8 cellular contexts compared by ENCODE assay signal in the genomic region with DNA sequence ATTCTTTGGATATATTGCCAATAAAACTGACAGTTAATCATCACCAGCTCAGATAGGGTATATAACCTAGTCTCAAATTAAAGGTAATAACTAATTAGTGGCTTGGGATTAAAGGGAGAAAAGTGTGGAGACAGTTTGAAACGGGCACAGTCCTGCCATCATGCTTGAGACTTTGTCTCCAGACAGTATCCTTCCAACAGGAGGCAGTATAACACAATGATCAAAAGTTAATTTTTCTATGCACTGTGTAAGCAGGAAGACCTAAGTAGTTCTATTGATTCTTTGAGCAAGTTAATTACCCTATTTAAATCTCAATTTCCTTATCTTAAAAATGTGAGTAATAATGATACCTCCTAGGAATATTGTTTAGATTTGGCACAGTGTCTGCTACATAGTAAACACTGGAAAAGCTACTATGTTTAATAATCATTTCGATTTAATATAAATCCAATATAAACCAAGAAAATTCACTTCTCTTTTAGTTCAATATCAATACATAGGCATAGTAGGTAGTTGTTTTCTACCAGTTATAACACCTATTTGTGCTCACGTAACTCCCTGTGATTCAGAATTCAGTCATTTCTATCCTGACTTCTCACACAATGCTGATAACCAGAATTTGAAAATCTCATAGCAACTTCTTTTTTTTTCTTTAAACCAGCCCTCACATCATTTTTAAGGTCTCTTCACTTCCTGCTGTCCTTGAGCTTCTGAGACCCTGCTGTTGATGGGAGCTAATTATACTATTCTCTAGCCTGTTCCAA. TPM values are rescaled to one million over a fixed set of nuclear protein-coding genes. Genes with fewer than 3 reads are reported as not detected.
A peak's percentile ranks its signal among the peaks of the same experiment; 100 is the strongest.
DNase-seq lines count a peak whose midpoint lies in the region; ATAC-seq, FAIRE-seq and TF ChIP-seq lines count a peak whose summit lies in the region.

No MANE protein-coding gene starts in this region.

- no peaks in the 10 kb centered on the region for H3K9me3 ChIP-seq in MG63

- ATAC-seq in GM21515 (IDR thresholded peaks at IDR 0.05; ENCODE audit: unreplicated experiment): peak; percentile 41

- TF ChIP-seq CTCF in LNCAP (IDR thresholded peaks at IDR 0.05) (peak; percentile 88), fibroblast of villous mesenchyme (IDR thresholded peaks at IDR 0.05; ENCODE audit: insufficient read depth, low read depth, low read length) (peak; percentile 71)

- DNase-seq in NOMO-1 treated with DMSO at 0.1 percent for 48 hours (lab: John Stamatoyannopoulos, UW; ENCODE audit: unreplicated experiment): peak; percentile 47
- no peak for DNase-seq in NOMO-1 treated with dmso at 0.1 percent for 144 hours (lab: John Stamatoyannopoulos, UW; ENCODE audit: unreplicated experiment)
- peak; percentile 69 for DNase-seq in fibroblast of villous mesenchyme (ENCODE audit: low read depth)
- peak; percentile 92 for DNase-seq in pons (ENCODE audit: low spot score)
- DNase-seq in MG63: no peak

- H3K4me3 ChIP-seq in fibroblast of villous mesenchyme (ENCODE audit: low read depth, low read length) (no peak overlapping the region), MG63 (no peak overlapping the region)

- peak; percentile 79 for FAIRE-seq in TTC549 (lab: Jason Lieb, UNC)

- H3K27me3 ChIP-seq in MG63: no peaks in the 10 kb centered on the region

- H3K36me3 ChIP-seq in MG63: no peaks in the 10 kb centered on the region

RNA-seq across cellular contexts. Expression of a gene that starts 53.7 kb away (rescaled TPM):
- total RNA-seq in fibroblast of villous mesenchyme: 11.9 and 15.5 TPM in 2 replicates
- 3.5 and 5.3 TPM in 2 replicates for total RNA-seq in MG63 (2014; rRNA removed; shearing (Covaris generic); ENCODE audit: low replicate concordance)

RNA-seq across cellular contexts. Expression of a gene that starts 54.9 kb away (rescaled TPM):
- total RNA-seq in fibroblast of villous mesenchyme: 13.5 and 35.0 TPM in 2 replicates
- 6.9 and 11.8 TPM in 2 replicates for total RNA-seq in MG63 (2014; rRNA removed; shearing (Covaris generic); ENCODE audit: low replicate concordance)

Comparison
In these comparisons a context has a peak if more than half of its experiments do, and no peak if none do; other contexts are left out.
1. DNase-seq: peak in NOMO-1 treated with DMSO at 0.1 percent for 48 hours (single experiment), fibroblast of villous mesenchyme (single experiment) and pons (single experiment); none in NOMO-1 treated with dmso at 0.1 percent for 144 hours (single experiment) and MG63 (single experiment).